8 cellular contexts compared by ENCODE assay signal in the genomic region with DNA sequence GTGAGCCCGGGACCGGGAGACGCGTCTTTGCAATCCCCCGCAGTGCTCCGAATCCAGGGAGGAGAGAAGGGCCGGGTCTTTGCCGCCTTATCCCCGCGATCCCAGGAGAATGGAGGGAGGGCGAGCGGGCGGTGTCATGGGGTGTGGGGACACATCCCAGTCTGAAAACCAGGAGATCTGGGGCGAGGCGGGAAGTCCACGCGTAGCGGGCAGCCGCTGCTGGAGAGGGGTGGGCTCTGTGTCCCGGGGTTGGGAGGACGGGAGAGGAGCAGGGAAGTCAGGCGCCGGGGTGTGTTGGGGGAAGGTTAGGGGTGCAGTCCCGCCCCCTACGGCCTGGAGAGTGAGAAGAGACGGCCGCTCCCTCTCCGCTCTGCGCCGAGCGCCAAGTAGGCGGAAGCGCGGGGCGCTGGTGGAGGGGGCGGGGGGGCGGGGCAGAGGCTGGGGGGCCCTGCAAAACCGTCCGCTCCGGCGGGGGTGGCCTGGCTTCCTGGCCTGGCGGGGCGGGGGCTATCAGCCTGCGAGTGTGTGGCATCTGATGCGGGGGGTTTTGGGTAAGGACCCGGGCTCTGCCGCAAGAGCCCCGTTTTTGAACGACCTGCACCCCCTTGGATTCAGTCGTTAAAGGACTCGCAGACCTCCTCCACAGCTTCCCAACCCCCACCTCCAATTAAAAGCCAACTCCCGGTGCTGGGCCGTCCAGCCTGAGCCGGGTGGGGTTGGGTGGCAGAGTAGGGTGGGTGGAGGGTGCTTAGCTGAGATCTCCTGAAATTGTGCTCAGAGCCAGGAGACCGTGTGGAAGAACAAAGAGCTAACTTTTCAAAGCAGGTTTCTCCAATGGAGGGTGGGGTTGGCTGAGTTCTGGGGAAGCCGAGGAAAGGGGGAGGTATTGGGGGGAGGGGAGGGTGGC. TPM values are rescaled to one million over a fixed set of nuclear protein-coding genes. Genes with fewer than 3 reads are reported as not detected.
DNase-seq lines count a peak whose midpoint lies in the region; ATAC-seq, FAIRE-seq and TF ChIP-seq lines count a peak whose summit lies in the region.

No MANE protein-coding gene starts in this region.

- peaks cover 0 to 1% (median under 1%) of the 10 kb centered on the region in 3 donors for H3K27me3 Mint-ChIP-seq in CD14-positive monocyte (ENCODE audit: low read depth in 3 of 3)

- H3K4me3 Mint-ChIP-seq in CD14-positive monocyte, result peak overlapping the region; percentile 98 to 99

- H3K9me3 Mint-ChIP-seq in CD14-positive monocyte, result no peaks in the 10 kb centered on the region

- no peak for TF ChIP-seq CTCF in CD14-positive monocyte (IDR thresholded peaks at IDR 0.05)

- no peak for FAIRE-seq in H54 (lab: Jason Lieb, UNC)

- H3K27ac Mint-ChIP-seq in CD14-positive monocyte, result peak overlapping the region; percentile 92 to 97 (median 95)

- DNase-seq in CD14-positive monocyte (ENCODE audit: low spot score) (peak; percentile 61), H54 (ENCODE audit: insufficient read length, low spot score) (no peak), NT2/D1 (ENCODE audit: low read depth, low spot score) (no peak), activated T-cell treated with anti-CD3 and anti-CD28 coated beads for 4 hours (peak; percentile 50), epithelial cell of prostate (ENCODE audit: low read depth, low spot score) (no peak), NCI-H1930 (lab: John Stamatoyannopoulos, UW) (no peak)
- DNase-seq in stimulated activated naive CD8-positive, alpha-beta T cell treated with anti-CD3 and anti-CD28 coated beads, Interleukin-15, Interleukin-2, amounts not matched to agents 100 U/mL and 50 U/mL, for 24 hours, result peak; percentile 81

- peak; percentile 26 for ATAC-seq in stimulated activated naive CD8-positive, alpha-beta T cell treated with anti-CD3 and anti-CD28 coated beads, Interleukin-15, Interleukin-2, amounts not matched to agents 100 U/mL and 50 U/mL, for 24 hours

- H3K27me3 ChIP-seq in NT2/D1 (ENCODE audit: insufficient read depth, insufficient read length) (peaks cover 4% of the 10 kb centered on the region), muscle layer of duodenum (ENCODE audit: low read depth, low read length) (no peaks in the 10 kb centered on the region)

- H3K9ac ChIP-seq in NT2/D1 (ENCODE audit: insufficient read length, low read depth), result peak overlapping the region; percentile 93

- peaks cover 55% of the 10 kb centered on the region for H3K4me1 Mint-ChIP-seq in CD14-positive monocyte

- peak overlapping the region; percentile 98 for H3K4me3 ChIP-seq in NT2/D1 (ENCODE audit: insufficient read length, low read depth)
- H3K4me3 ChIP-seq in muscle layer of duodenum (ENCODE audit: low read depth in 1 of 2, low read length in 2 of 2), result peak overlapping the region; percentile 90 to 100

- peaks cover 29% of the 10 kb centered on the region for H3K4me1 ChIP-seq in NT2/D1 (ENCODE audit: insufficient read depth, insufficient read length)
- H3K4me1 ChIP-seq in muscle layer of duodenum (ENCODE audit: control insufficient read depth in 1 of 2, insufficient read depth in 2 of 2, low read length in 2 of 2), result peaks cover 44 to 52% of the 10 kb centered on the region in 2 donors

- peaks cover 0 to 3% of the 10 kb centered on the region in 2 donors for H3K36me3 Mint-ChIP-seq in CD14-positive monocyte

- H3K9me3 ChIP-seq in NT2/D1 (ENCODE audit: insufficient read depth, low read length) (no peaks in the 10 kb centered on the region), muscle layer of duodenum (ENCODE audit: control insufficient read depth in 1 of 2, low read length in 2 of 2) (no peaks in the 10 kb centered on the region)

- H3K36me3 ChIP-seq in NT2/D1 (ENCODE audit: insufficient read depth, insufficient read length, low read length), result peaks cover 37% of the 10 kb centered on the region
- peaks cover 0 to 4% of the 10 kb centered on the region in 2 donors for H3K36me3 ChIP-seq in muscle layer of duodenum (ENCODE audit: control insufficient read depth in 1 of 2, insufficient read depth in 2 of 2, low read length in 2 of 2)

- TF ChIP-seq POLR2A in H54 (IDR thresholded peaks at IDR 0.05; ENCODE audit: low read depth, low read length), result peak; percentile 66

- H3K27ac ChIP-seq in epithelial cell of prostate (peak overlapping the region; percentile 89), muscle layer of duodenum (ENCODE audit: low read length) (peak overlapping the region; percentile 91)

- intact Hi-C loops in CD14-positive monocyte (cut with micrococcal nuclease), result loop anchor here in 1 of 2 donors (2.0 to 10.0 kb wide), 3 partner anchors 37 to 284 kb away; a partner anchor contains a TSS

RNA-seq across cellular contexts. Expression of a gene that starts 0.7 kb away (rescaled TPM):
- polyA plus RNA-seq in CD14-positive monocyte, result 10 to 100 TPM; 70.6 to 93.7 TPM

RNA-seq across cellular contexts. Expression of a gene that starts 17.0 kb away (rescaled TPM):
- polyA plus RNA-seq in CD14-positive monocyte, result 100 to 1,000 TPM; 561 to 618 TPM

RNA-seq across cellular contexts. Expression of a gene that starts 45.4 kb away (rescaled TPM):
- polyA plus RNA-seq in CD14-positive monocyte, result 1 to 10 TPM; 7.5 to 8.4 TPM

Comparison
In these comparisons a context has a peak if more than half of its experiments do, and no peak if none do; other contexts are left out.
1. DNase-seq: peak in CD14-positive monocyte (single experiment), activated T-cell treated with anti-CD3 and anti-CD28 coated beads for 4 hours (single experiment) and stimulated activated naive CD8-positive, alpha-beta T cell treated with anti-CD3 and anti-CD28 coated beads, Interleukin-15, Interleukin-2, amounts not matched to agents 100 U/mL and 50 U/mL, for 24 hours (single experiment); none in H54 (single experiment), NT2/D1 (single experiment), epithelial cell of prostate (single experiment) and NCI-H1930 (0 of 2).